In the genomic region with DNA sequence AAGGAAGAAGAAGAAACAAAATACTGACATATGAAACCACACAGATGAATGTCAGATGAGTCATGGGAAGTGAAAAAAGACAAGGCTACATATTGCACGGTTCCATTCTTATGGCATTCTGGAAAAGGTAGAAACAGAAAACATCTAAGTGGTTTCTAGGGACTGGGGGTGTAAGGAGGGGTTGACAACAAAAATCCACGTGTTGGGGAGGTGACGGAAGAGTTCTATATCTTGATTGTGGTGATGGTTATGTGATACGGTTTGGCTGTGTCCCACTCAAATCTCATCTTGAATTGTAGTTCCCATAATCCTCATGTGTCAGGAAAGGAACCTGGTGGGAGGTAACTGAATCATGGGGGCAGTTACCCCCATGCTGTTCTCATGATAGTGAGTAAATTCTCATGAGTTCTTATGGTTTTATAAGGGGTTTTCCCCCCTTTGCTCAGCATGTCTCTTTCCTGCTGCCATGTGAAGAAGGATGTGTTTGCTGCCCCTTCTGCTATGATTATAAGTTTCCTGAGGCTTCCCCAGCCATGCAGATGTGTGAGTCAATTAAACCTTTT, we compare ENCODE assay signal across 9 cellular contexts. TPM values are rescaled to one million over a fixed set of nuclear protein-coding genes. Genes with fewer than 3 reads are reported as not detected.
DNase-seq lines count a peak whose midpoint lies in the region; ATAC-seq and TF ChIP-seq lines count a peak whose summit lies in the region.
"Had no signal": no experiment of that assay in that cellular context is flagged by ENCODE, and none has a peak within 500 bp of the region (broad histone marks: within the 10 kb centered on the region; RNA-seq: fewer than 3 reads in every experiment).

No MANE protein-coding gene starts in this region.

- H3K9me3 ChIP-seq in heart left ventricle, result no peaks in the 10 kb centered on the region
- H3K9me3 ChIP-seq in uterus, result no peaks in the 10 kb centered on the region

- intact Hi-C loops in CD14-positive monocyte (cut with micrococcal nuclease) (no loop called here), heart left ventricle (cut with DNase I) (loop anchor here in 4 of 10 donors (10.0 kb wide), 4 partner anchors 101 to 231 kb away; partner anchors contain the start of gene TTLL1 (in 1 of the 4)), uterus (cut with DNase I; ENCODE audit: low total_unique reads) (no loop called here)
- intact Hi-C loops in activated naive CD4-positive, alpha-beta T cell treated with anti-CD3 and anti-CD28 coated beads for 36 hours (cut with micrococcal nuclease), result loop anchor here (1.0 to 10.0 kb wide), 3 partner anchors 32 to 249 kb away; partner anchors contain the start of gene POLDIP3

- H3K4me3 ChIP-seq in heart left ventricle (no peak overlapping the region), uterus (no peak overlapping the region)

- H3K4me1 ChIP-seq in heart left ventricle, result peaks cover 0 to 18% (median 3%) of the 10 kb centered on the region in 12 donors
- H3K4me1 ChIP-seq in uterus, result no peaks in the 10 kb centered on the region

- CTCF ChIA-PET in activated naive CD4-positive, alpha-beta T cell treated with anti-CD3 and anti-CD28 coated beads for 36 hours (lab: Charles Lee), result interaction anchor here (0.8 kb wide), 1 partner anchor 170 kb away, joined by 3 read pairs; no protein-coding TSS in a partner anchor

- H3K27me3 Mint-ChIP-seq in CD14-positive monocyte (ENCODE audit: low read depth in 3 of 3) (peaks cover 2 to 3% (median 3%) of the 10 kb centered on the region in 3 donors), naive B cell (no peaks in the 10 kb centered on the region)
- no peaks in the 10 kb centered on the region for H3K27me3 Mint-ChIP-seq in activated naive CD4-positive, alpha-beta T cell treated with anti-CD3 and anti-CD28 coated beads for 36 hours (ENCODE audit: low read depth)

- H3K36me3 ChIP-seq in heart left ventricle (no peaks in the 10 kb centered on the region), uterus (no peaks in the 10 kb centered on the region)

- H3K27ac ChIP-seq in heart left ventricle (no peak overlapping the region), uterus (no peak overlapping the region)

- TF ChIP-seq CTCF in CD14-positive monocyte (IDR thresholded peaks at IDR 0.05), result no peak
- no peak for TF ChIP-seq CTCF in heart left ventricle (IDR thresholded peaks at IDR 0.05)
- TF ChIP-seq CTCF in uterus (IDR thresholded peaks at IDR 0.05), result no peak

- peaks cover 0 to 10% of the 10 kb centered on the region in 2 donors for H3K36me3 Mint-ChIP-seq in CD14-positive monocyte
- peaks cover 7% of the 10 kb centered on the region for H3K36me3 Mint-ChIP-seq in activated naive CD4-positive, alpha-beta T cell treated with anti-CD3 and anti-CD28 coated beads for 36 hours (ENCODE audit: low read depth)
- peaks cover 5 to 14% of the 10 kb centered on the region in 2 donors for H3K36me3 Mint-ChIP-seq in naive B cell

- DNase-seq in CD14-positive monocyte (ENCODE audit: low spot score), result no peak
- DNase-seq in Kasumi-1 (lab: John Stamatoyannopoulos, UW), result peak; percentile 52 to 55
- DNase-seq in activated naive CD4-positive, alpha-beta T cell treated with anti-CD3 and anti-CD28 coated beads for 36 hours, result peak; percentile 52
- DNase-seq in naive B cell, result peak; percentile 47
- no peak for DNase-seq in heart left ventricle
- no peak for DNase-seq in uterus
- no peak for DNase-seq in NCI-H1105 treated with DMSO at 0.1 percent for 48 hours (lab: John Stamatoyannopoulos, UW)
- DNase-seq: NCI-H748 treated with DMSO at 0.1 percent for 48 hours had no signal

- peaks cover 0 to 4% (median 0%) of the 10 kb centered on the region in 7 donors for H3K9me3 Mint-ChIP-seq in CD14-positive monocyte
- H3K9me3 Mint-ChIP-seq in activated naive CD4-positive, alpha-beta T cell treated with anti-CD3 and anti-CD28 coated beads for 36 hours, result peaks cover 20% of the 10 kb centered on the region
- peaks cover 3 to 14% (median 7%) of the 10 kb centered on the region in 7 donors for H3K9me3 Mint-ChIP-seq in naive B cell

- H3K4me1 Mint-ChIP-seq in CD14-positive monocyte (peaks cover 43% of the 10 kb centered on the region), naive B cell (peaks cover 23 to 67% (median 42%) of the 10 kb centered on the region in 3 donors)
- peaks cover 20% of the 10 kb centered on the region for H3K4me1 Mint-ChIP-seq in activated naive CD4-positive, alpha-beta T cell treated with anti-CD3 and anti-CD28 coated beads for 36 hours (ENCODE audit: low read depth)

- ATAC-seq in naive B cell (ENCODE audit: low read depth in 2 of 2) (peak; percentile 59 to 67), heart left ventricle (no peak), GM19467 (IDR thresholded peaks at IDR 0.05; ENCODE audit: unreplicated experiment) (no peak)

- H3K4me3 Mint-ChIP-seq in CD14-positive monocyte (peak overlapping the region in 1 of 2 donors; percentile 33), naive B cell (peak overlapping the region in 7 of 8 donors; percentile 1 to 69 (median 45))
- no peak overlapping the region for H3K4me3 Mint-ChIP-seq in activated naive CD4-positive, alpha-beta T cell treated with anti-CD3 and anti-CD28 coated beads for 36 hours

- no peaks in the 10 kb centered on the region for H3K27me3 ChIP-seq in heart left ventricle
- no peaks in the 10 kb centered on the region for H3K27me3 ChIP-seq in uterus

- no peak for TF ChIP-seq POLR2A in heart left ventricle (IDR thresholded peaks at IDR 0.05)
- no peak for TF ChIP-seq POLR2A in uterus (IDR thresholded peaks at IDR 0.05)

- WGBS in heart left ventricle, 4 donors, result 70 to 85% (median 78%) methylated on average over 4 of the region's 4 CpGs

- peak overlapping the region; percentile 84 to 93 (median 86) for H3K27ac Mint-ChIP-seq in CD14-positive monocyte
- H3K27ac Mint-ChIP-seq in activated naive CD4-positive, alpha-beta T cell treated with anti-CD3 and anti-CD28 coated beads for 36 hours, result peak overlapping the region; percentile 27
- H3K27ac Mint-ChIP-seq in naive B cell, result peak overlapping the region; percentile 39 to 97 (median 80)

RNA-seq across cellular contexts. Expression of gene ARFGAP3, which starts 6.4 kb away (rescaled TPM):
- polyA plus RNA-seq in CD14-positive monocyte, result 10 to 100 TPM; 34.8 to 38.7 TPM
- 10 to 100 TPM; 25.6 to 28.6 TPM for total RNA-seq in activated naive CD4-positive, alpha-beta T cell treated with anti-CD3 and anti-CD28 coated beads for 36 hours
- 10 to 100 TPM; 24.2 to 48.6 (median 35.3) TPM for polyA plus RNA-seq in naive B cell (ENCODE audit: low read depth in 6 of 6)
- 10 to 100 TPM; 15.4 to 30.9 (median 25.1) TPM for total RNA-seq in heart left ventricle
- 10 to 100 TPM; 13.3 to 34.0 TPM for polyA plus RNA-seq in heart left ventricle
- 10 to 100 TPM; 38.4 to 86.9 (median 47.5) TPM for total RNA-seq in uterus

Comparison
In these comparisons a context has a peak if more than half of its experiments do, and no peak if none do; other contexts are left out.
1. DNase-seq: peak in Kasumi-1 (2 of 2), activated naive CD4-positive, alpha-beta T cell treated with anti-CD3 and anti-CD28 coated beads for 36 hours (single experiment) and naive B cell (single experiment); none in CD14-positive monocyte (single experiment), heart left ventricle (0 of 5), uterus (0 of 2) and NCI-H1105 treated with DMSO at 0.1 percent for 48 hours (single experiment).
2. H3K27ac Mint-ChIP-seq: peak in every context shown above with its lines; median percentile 86 in CD14-positive monocyte; 80 in naive B cell; 27 in activated naive CD4-positive, alpha-beta T cell treated with anti-CD3 and anti-CD28 coated beads for 36 hours.
3. ATAC-seq: peak in naive B cell (2 of 2); none in heart left ventricle (0 of 4) and GM19467 (single experiment).